ENCODE assay signal across 32 cellular contexts in genomic region chrX:12496343-12496742, GRCh38.
"Had no signal": no experiment of that assay in that cellular context is flagged by ENCODE, and none has a peak within 500 bp of the region (broad histone marks: within the 10 kb centered on the region; RNA-seq: fewer than 3 reads in every experiment).

No MANE protein-coding gene starts in this region.

- H3K36me3 ChIP-seq: breast epithelium, esophagus squamous epithelium, lower lobe of right lung, right lobe of liver, thoracic aorta had no signal

- H3K79me2 ChIP-seq: parathyroid adenoma had no signal

- H3K4me1 ChIP-seq: breast epithelium, esophagus squamous epithelium, lower lobe of right lung, parathyroid adenoma, psoas muscle, right lobe of liver had no signal

- H3K9ac ChIP-seq: parathyroid adenoma had no signal

- FAIRE-seq: colon, urothelium cell line had no signal

- H2AFZ ChIP-seq: parathyroid adenoma had no signal

- H3K9me3 ChIP-seq: breast epithelium, esophagus squamous epithelium, lower lobe of right lung, psoas muscle, right lobe of liver, thoracic aorta had no signal

- H3K4me3 ChIP-seq: breast epithelium, esophagus squamous epithelium, lower lobe of right lung, psoas muscle, right lobe of liver, thoracic aorta had no signal

- DNase-seq: activated CD4-positive, alpha-beta memory T cell treated with anti-CD3 and anti-CD28 coated beads for 36 hours; activated CD4-positive, alpha-beta T cell treated with anti-CD3 and anti-CD28 coated beads, Interleukin-2, amount 10 ng/mL, durations not matched to agents 24 days and 14 days; activated CD4-positive, CD25-positive, alpha-beta regulatory T cell treated with anti-CD3 and anti-CD28 coated beads, Interleukin-2, amount 50 U/mL, for 72 hours; activated CD8-positive, alpha-beta memory T cell treated with anti-CD3 and anti-CD28 coated beads, Interleukin-2, amount 50 U/mL, for 4 hours; activated effector memory CD4-positive, alpha-beta T cell treated with anti-CD3 and anti-CD28 coated beads, Interleukin-2, amount 50 U/mL, for 16 hours; activated naive CD4-positive, alpha-beta T cell treated with anti-CD3 and anti-CD28 coated beads, Interleukin-2, amount 50 U/mL, for 16 hours; activated naive CD8-positive, alpha-beta T cell treated with anti-CD3 and anti-CD28 coated beads, Interleukin-2, amount 50 U/mL, for 24 hours; activated T-cell treated with anti-CD3 and anti-CD28 coated beads, Interleukin-2, amount 50 U/mL, for 1 hour; amygdala; dermis blood vessel endothelial cell; effector CD4-positive, alpha-beta T cell; esophagus squamous epithelium; foreskin melanocyte; glutamatergic neuron; hippocampal formation; kidney; lower lobe of right lung; mesenchymal stem cell; naive thymus-derived CD8-positive, alpha-beta T cell; nucleus accumbens; psoas muscle; right lobe of liver; stimulated activated CD4-positive, alpha-beta T cell treated with anti-CD3 and anti-CD28 coated beads, Interleukin-2, amount 100 ng/mL, for 48 hours; stimulated activated naive CD8-positive, alpha-beta T cell treated with anti-CD3 and anti-CD28 coated beads, Interleukin-15, Interleukin-2, amounts not matched to agents 100 U/mL and 50 U/mL, for 24 hours; T-helper 2 cell; trophoblast cell had no signal

- H3K27ac ChIP-seq: breast epithelium, epithelial cell of prostate, esophagus squamous epithelium, lower lobe of right lung, parathyroid adenoma, psoas muscle, right lobe of liver, thoracic aorta had no signal

- H3K27me3 ChIP-seq: esophagus squamous epithelium, right lobe of liver had no signal
